In genomic region chr1:35539824-35540261, GRCh38 we compare ENCODE assay signal across 10 cellular contexts. TPM values are rescaled to one million over a fixed set of nuclear protein-coding genes. Genes with fewer than 3 reads are reported as not detected.
DNase-seq lines count a peak whose midpoint lies in the region; ATAC-seq, FAIRE-seq and TF ChIP-seq lines count a peak whose summit lies in the region.
"Had no signal": no experiment of that assay in that cellular context is flagged by ENCODE, and none has a peak within 500 bp of the region (broad histone marks: within the 10 kb centered on the region; RNA-seq: fewer than 3 reads in every experiment).

No MANE protein-coding gene starts in this region.

- H3K27me3 ChIP-seq in Karpas-422 (ENCODE audit: low read length) (no peaks in the 10 kb centered on the region), neutrophil (no peaks in the 10 kb centered on the region)

- H3K36me3 ChIP-seq in Karpas-422 (ENCODE audit: insufficient read depth, low read length) (peaks cover 24% of the 10 kb centered on the region), neutrophil (no peaks in the 10 kb centered on the region)

- TF ChIP-seq POLR2A in GM12891 (IDR thresholded peaks at IDR 0.05; ENCODE audit: low read depth, low read length): no peak

- no peak for TF ChIP-seq CTCF in neutrophil (IDR thresholded peaks at IDR 0.05)

- H2AFZ ChIP-seq in Karpas-422 (ENCODE audit: low read length): no peak overlapping the region

- ATAC-seq in HG03521 (IDR thresholded peaks at IDR 0.05; ENCODE audit: unreplicated experiment) (no peak), GM21576 (IDR thresholded peaks at IDR 0.05; ENCODE audit: unreplicated experiment) (no peak), GM19395 (IDR thresholded peaks at IDR 0.05; ENCODE audit: unreplicated experiment) (no peak)

- H4K20me1 ChIP-seq in Karpas-422 (ENCODE audit: insufficient read depth, low read depth, low read length): no peaks in the 10 kb centered on the region

- peaks cover 59% of the 10 kb centered on the region for H3K4me1 ChIP-seq in Karpas-422 (ENCODE audit: low read length)
- peaks cover 44 to 53% of the 10 kb centered on the region in 2 experiments for H3K4me1 ChIP-seq in neutrophil (ENCODE audit: control insufficient read depth in 1 of 2, insufficient read depth in 1 of 2, low read depth in 1 of 2, low read length in 1 of 2)

- peaks cover 94% of the 10 kb centered on the region for H3K79me2 ChIP-seq in Karpas-422 (ENCODE audit: low read length)

- H3K4me3 ChIP-seq in Karpas-422 (ENCODE audit: low read length) (peak overlapping the region; percentile 43; the same call in 1 of the 2 replicates), neutrophil (ENCODE audit: low read depth in 1 of 2, low read length in 1 of 2) (no peak overlapping the region)

- DNase-seq in GM12891 (ENCODE audit: insufficient read length, low spot score): no peak
- peak; percentile 57 for DNase-seq in Karpas-422
- peak; percentile 46 for DNase-seq in cerebellar cortex (ENCODE audit: low spot score)
- no peak for DNase-seq in 8988T

- H3K27ac ChIP-seq in Karpas-422 (ENCODE audit: low read length) (peak overlapping the region; percentile 92), neutrophil (peak overlapping the region; percentile 60)

- H3K4me2 ChIP-seq in Karpas-422 (ENCODE audit: low read depth, low read length, poor library complexity, severe bottlenecking): peak overlapping the region; percentile 57

- FAIRE-seq in GM12891 (lab: Jason Lieb, UNC): peak; percentile 90
- FAIRE-seq: islet of Langerhans had no signal

- H3K9me3 ChIP-seq in Karpas-422 (ENCODE audit: low read length) (no peaks in the 10 kb centered on the region), neutrophil (no peaks in the 10 kb centered on the region)

- H3K9ac ChIP-seq in Karpas-422 (ENCODE audit: low read length): peak overlapping the region; percentile 55

- H3K9me2 ChIP-seq in Karpas-422 (replicated peaks; ENCODE audit: insufficient read depth, low read length): no peaks in the 10 kb centered on the region

TF ChIP-seq in GM12891, 5 proteins besides CTCF, POLR2A, EP300 and RAD21:
- TF ChIP-seq PAX5 (IDR thresholded peaks at IDR 0.05; ENCODE audit: insufficient read depth, low read length, severe bottlenecking) (no peak), SPI1 (IDR thresholded peaks at IDR 0.05; ENCODE audit: low read depth, low read length) (peak; percentile 73), POU2F2 (IDR thresholded peaks at IDR 0.05; ENCODE audit: low read depth, low read length) (no peak), POLR2AphosphoS5 (IDR thresholded peaks at IDR 0.05; ENCODE audit: low read depth, low read length) (no peak)

RNA-seq across cellular contexts. Expression of gene KIAA0319L, which starts 17.4 kb away (rescaled TPM):
- 18.1 TPM for polyA plus RNA-seq in GM12891 (2012; ENCODE audit: low read depth, missing spikeins)
- total RNA-seq in Karpas-422 (2014; rRNA removed; shearing (Covaris generic); ENCODE audit: low replicate concordance): 34.0 and 53.6 TPM in 2 replicates

RNA-seq across cellular contexts. Expression of gene NCDN, which starts 17.8 kb away (rescaled TPM):
- 13.2 TPM for polyA plus RNA-seq in GM12891 (2012; ENCODE audit: low read depth, missing spikeins)
- total RNA-seq in Karpas-422 (2014; rRNA removed; shearing (Covaris generic); ENCODE audit: low replicate concordance): 22.8 and 46.0 TPM in 2 replicates

RNA-seq across cellular contexts. Expression of gene TFAP2E, which starts 33.3 kb away (rescaled TPM):
- 0.21 TPM for polyA plus RNA-seq in GM12891 (2012; ENCODE audit: low read depth, missing spikeins)
- 0.56 and 1.4 TPM in 2 replicates for total RNA-seq in Karpas-422 (2014; rRNA removed; shearing (Covaris generic); ENCODE audit: low replicate concordance)
- total RNA-seq: urinary bladder had no signal

Comparison
In these comparisons a context has a peak if more than half of its experiments do, and no peak if none do; other contexts are left out.
1. DNase-seq: peak in Karpas-422 (single experiment) and cerebellar cortex (single experiment); none in GM12891 (single experiment) and 8988T (single experiment).